25 cellular contexts compared by ENCODE assay signal in the genomic region with DNA sequence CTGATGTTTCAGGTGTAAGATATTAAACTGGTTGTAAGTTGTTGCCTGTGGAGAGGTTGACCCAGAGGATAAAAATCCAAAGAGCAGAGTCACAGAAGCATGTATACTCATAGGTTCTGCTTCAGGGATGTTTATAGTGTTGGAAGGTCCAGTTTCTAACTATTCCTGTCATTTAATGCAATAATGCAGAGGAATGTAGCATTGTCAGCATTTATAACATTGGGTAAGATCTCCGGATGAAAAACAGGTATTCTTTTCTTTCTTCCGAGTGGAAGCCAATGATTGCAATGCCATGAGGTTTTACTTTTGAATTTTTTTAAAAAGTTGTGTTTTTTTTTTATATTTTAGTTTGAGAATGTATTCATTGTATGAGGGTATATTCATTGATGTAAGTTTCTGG.
"Had no signal": no experiment of that assay in that cellular context is flagged by ENCODE, and none has a peak within 500 bp of the region (broad histone marks: within the 10 kb centered on the region; RNA-seq: fewer than 3 reads in every experiment).

No MANE protein-coding gene starts in this region.

- H3K27me3 ChIP-seq: dorsolateral prefrontal cortex, esophagus muscularis mucosa, foreskin keratinocyte, gastroesophageal sphincter, heart left ventricle, hepatocyte, neutrophil, pancreas, sigmoid colon, tibial nerve, vagina had no signal

- H3K36me3 Mint-ChIP-seq: memory B cell; natural killer cell; stimulated activated memory B cell treated with anti-CD40 and anti-IgM and Interleukin-4, amounts not matched to agents 10 μg/mL and 1 μg/mL and 100 μg/mL, for 72 hours had no signal

- H3K4me1 ChIP-seq: gastroesophageal sphincter, pancreas, sigmoid colon, tibial nerve, vagina had no signal

- H2AFZ ChIP-seq: hepatocyte had no signal

- H3K4me2 ChIP-seq: hepatocyte had no signal

- H3K27ac ChIP-seq: dorsolateral prefrontal cortex, epithelial cell of prostate, esophagus muscularis mucosa, foreskin keratinocyte, gastroesophageal sphincter, heart left ventricle, hepatocyte, neutrophil, pancreas, sigmoid colon, thoracic aorta, tibial nerve, vagina had no signal

- H3K27ac Mint-ChIP-seq: memory B cell; natural killer cell; progenitor cell of endocrine pancreas; stimulated activated memory B cell treated with anti-CD40 and anti-IgM and Interleukin-4, amounts not matched to agents 10 μg/mL and 1 μg/mL and 100 μg/mL, for 72 hours had no signal

- H3K9me3 ChIP-seq: esophagus muscularis mucosa, gastroesophageal sphincter, heart left ventricle, neutrophil, pancreas, sigmoid colon, thoracic aorta, tibial nerve, vagina had no signal

- H3K4me1 Mint-ChIP-seq: memory B cell; natural killer cell; stimulated activated memory B cell treated with anti-CD40 and anti-IgM and Interleukin-4, amounts not matched to agents 10 μg/mL and 1 μg/mL and 100 μg/mL, for 72 hours had no signal

- H3K27me3 Mint-ChIP-seq: memory B cell; progenitor cell of endocrine pancreas; stimulated activated memory B cell treated with anti-CD40 and anti-IgM and Interleukin-4, amounts not matched to agents 10 μg/mL and 1 μg/mL and 100 μg/mL, for 72 hours had no signal

- H3K36me3 ChIP-seq: esophagus muscularis mucosa, gastroesophageal sphincter, heart left ventricle, neutrophil, pancreas, sigmoid colon, thoracic aorta, tibial nerve, vagina had no signal

- ATAC-seq: foreskin keratinocyte; gastroesophageal sphincter; heart left ventricle; left lobe of liver; natural killer cell; pancreas; stimulated activated memory B cell treated with anti-CD40 and anti-IgM and Interleukin-4, amounts not matched to agents 10 μg/mL and 1 μg/mL and 100 μg/mL, for 72 hours; stimulated activated naive CD8-positive, alpha-beta T cell treated with anti-CD3 and anti-CD28 coated beads, Interleukin-15, Interleukin-2, amounts not matched to agents 100 U/mL and 50 U/mL, for 24 hours had no signal

- H3K4me3 ChIP-seq: dorsolateral prefrontal cortex, esophagus muscularis mucosa, gastroesophageal sphincter, heart left ventricle, hepatocyte, lung, pancreas, sigmoid colon, thoracic aorta, tibial nerve, vagina had no signal

- H3K79me2 ChIP-seq: hepatocyte had no signal

- H3K9me3 Mint-ChIP-seq: stimulated activated memory B cell treated with anti-CD40 and anti-IgM and Interleukin-4, amounts not matched to agents 10 μg/mL and 1 μg/mL and 100 μg/mL, for 72 hours had no signal

- H3K4me3 Mint-ChIP-seq: memory B cell; natural killer cell; stimulated activated memory B cell treated with anti-CD40 and anti-IgM and Interleukin-4, amounts not matched to agents 10 μg/mL and 1 μg/mL and 100 μg/mL, for 72 hours had no signal

- DNase-seq: dorsolateral prefrontal cortex; effector CD4-positive, alpha-beta T cell; foreskin keratinocyte; heart left ventricle; kidney; natural killer cell; pancreas; sigmoid colon; stimulated activated CD4-positive, alpha-beta T cell treated with anti-CD3 and anti-CD28 coated beads, Interleukin-2, amount 100 ng/mL, for 24 hours; stimulated activated CD4-positive, alpha-beta T cell treated with anti-CD3 and anti-CD28 coated beads, Interleukin-4, amount 100 ng/mL, for 24 hours; stimulated activated naive CD8-positive, alpha-beta T cell treated with anti-CD3 and anti-CD28 coated beads, Interleukin-15, Interleukin-2, amounts not matched to agents 100 U/mL and 50 U/mL, for 24 hours; substantia nigra had no signal
